ENCODE assay signal across 12 cellular contexts in the genomic region with DNA sequence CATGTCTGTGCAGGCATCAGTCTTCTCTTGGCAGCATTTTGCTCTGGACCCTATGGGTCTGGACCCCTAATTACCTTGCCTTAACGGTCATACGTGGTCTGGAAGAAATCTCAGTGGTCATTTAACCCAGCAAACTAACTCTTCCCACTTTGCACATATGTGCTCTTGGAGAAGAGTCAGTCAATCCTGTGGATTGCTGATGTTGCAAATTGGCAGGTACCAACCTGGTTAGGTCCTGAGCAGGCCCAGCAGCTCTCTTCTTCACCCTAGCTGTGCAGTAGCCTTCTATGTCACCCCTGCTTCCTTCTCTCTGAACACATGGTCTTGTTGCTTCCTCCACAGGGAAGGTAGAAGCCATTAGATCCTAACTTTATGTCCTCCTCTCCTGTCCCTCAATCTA. TPM values are rescaled to one million over a fixed set of nuclear protein-coding genes. Genes with fewer than 3 reads are reported as not detected.
DNase-seq lines count a peak whose midpoint lies in the region; ATAC-seq and TF ChIP-seq lines count a peak whose summit lies in the region.
"Had no signal": no experiment of that assay in that cellular context is flagged by ENCODE, and none has a peak within 500 bp of the region (broad histone marks: within the 10 kb centered on the region; RNA-seq: fewer than 3 reads in every experiment).

No MANE protein-coding gene starts in this region.

- no peak for DNase-seq in activated CD8-positive, alpha-beta memory T cell treated with anti-CD3 and anti-CD28 coated beads, Interleukin-2, amount 10 ng/mL, durations not matched to agents 7 days and 5 days
- no peak for DNase-seq in activated CD8-positive, alpha-beta memory T cell treated with anti-CD3 and anti-CD28 coated beads for 24 hours
- DNase-seq in OCI-M1 (lab: John Stamatoyannopoulos, UW) (peak; percentile 41), epithelial cell of proximal tubule (ENCODE audit: low read depth) (no peak), smooth muscle cell (lab: John Stamatoyannopoulos, UW; ENCODE audit: unreplicated experiment) (no peak), omental fat pad (ENCODE audit: low spot score) (no peak), NCI-H1092 treated with DMSO at 0.1 percent for 48 hours (lab: John Stamatoyannopoulos, UW) (no peak)
- no peak for DNase-seq in stimulated activated CD8-positive, alpha-beta memory T cell treated with anti-CD3 and anti-CD28 coated beads, Interleukin-4, amount 100 ng/mL, for 48 hours
- DNase-seq: effector CD4-positive, alpha-beta T cell; left ventricle myocardium superior; NCI-H2171; stimulated activated CD4-positive, alpha-beta T cell treated with anti-CD3 and anti-CD28 coated beads, Interleukin-4, amount 100 ng/mL, for 4 hours had no signal

- peaks cover 26% of the 10 kb centered on the region for H3K4me1 Mint-ChIP-seq in activated CD8-positive, alpha-beta memory T cell treated with anti-CD3 and anti-CD28 coated beads, Interleukin-2, amount 10 ng/mL, durations not matched to agents 7 days and 5 days

- no peak overlapping the region for H3K9ac ChIP-seq in smooth muscle cell (ENCODE audit: low read depth)

- peaks cover 27% of the 10 kb centered on the region for H3K79me2 ChIP-seq in smooth muscle cell (ENCODE audit: low read depth)

- no peaks in the 10 kb centered on the region for H3K27me3 ChIP-seq in smooth muscle cell (ENCODE audit: low read depth)

- H2AFZ ChIP-seq in smooth muscle cell (ENCODE audit: low read depth): no peak overlapping the region

- H3K27ac ChIP-seq in smooth muscle cell (ENCODE audit: low read depth): no peak overlapping the region

- H3K9me3 ChIP-seq in smooth muscle cell (replicated peaks; ENCODE audit: low read depth): no peaks in the 10 kb centered on the region

- peaks cover 11% of the 10 kb centered on the region for H3K4me1 ChIP-seq in smooth muscle cell (ENCODE audit: low read depth)

- CTCF ChIA-PET in activated CD8-positive, alpha-beta memory T cell treated with anti-CD3 and anti-CD28 coated beads, Interleukin-2, amount 10 ng/mL, durations not matched to agents 7 days and 5 days (lab: Charles Lee): interaction anchor here (1.0 to 1.8 kb wide), 3 partner anchors 11 to 121 kb away, joined by 3 to 9 read pairs (median 3); no protein-coding TSS in a partner anchor

- no peak for ATAC-seq in activated CD8-positive, alpha-beta memory T cell treated with anti-CD3 and anti-CD28 coated beads, Interleukin-2, amount 10 ng/mL, durations not matched to agents 7 days and 5 days
- no peak for ATAC-seq in omental fat pad (ENCODE audit: low FRiP score)
- ATAC-seq: left ventricle myocardium superior had no signal

- H3K4me3 Mint-ChIP-seq in activated CD8-positive, alpha-beta memory T cell treated with anti-CD3 and anti-CD28 coated beads, Interleukin-2, amount 10 ng/mL, durations not matched to agents 7 days and 5 days: peak overlapping the region; percentile 88

- H3K27me3 Mint-ChIP-seq in activated CD8-positive, alpha-beta memory T cell treated with anti-CD3 and anti-CD28 coated beads, Interleukin-2, amount 10 ng/mL, durations not matched to agents 7 days and 5 days: no peaks in the 10 kb centered on the region

- no peak for TF ChIP-seq CTCF in epithelial cell of proximal tubule (conservative IDR thresholded peaks at IDR 0.05; ENCODE audit: low read depth, low read length)
- no peak for TF ChIP-seq CTCF in smooth muscle cell (IDR thresholded peaks at IDR 0.05; ENCODE audit: borderline replicate concordance, insufficient read depth, poor library complexity, severe bottlenecking)
- TF ChIP-seq CTCF in omental fat pad (IDR thresholded peaks at IDR 0.05): no peak

- peaks cover 7% of the 10 kb centered on the region for H3K36me3 ChIP-seq in smooth muscle cell (ENCODE audit: low read depth)

- 93% methylated on average over 2 of the region's 2 CpGs for WGBS in smooth muscle cell (ENCODE audit: low lambda C conversion rate)

- H3K36me3 Mint-ChIP-seq in activated CD8-positive, alpha-beta memory T cell treated with anti-CD3 and anti-CD28 coated beads, Interleukin-2, amount 10 ng/mL, durations not matched to agents 7 days and 5 days: peaks cover 36% of the 10 kb centered on the region

- no peaks in the 10 kb centered on the region for H3F3A ChIP-seq in smooth muscle cell (ENCODE audit: low read depth)

- peak overlapping the region; percentile 38 for H3K27ac Mint-ChIP-seq in activated CD8-positive, alpha-beta memory T cell treated with anti-CD3 and anti-CD28 coated beads, Interleukin-2, amount 10 ng/mL, durations not matched to agents 7 days and 5 days

- peak overlapping the region; percentile 95 for H3K4me3 ChIP-seq in epithelial cell of proximal tubule (ENCODE audit: low read depth, low read length)
- H3K4me3 ChIP-seq in smooth muscle cell: peak overlapping the region; percentile 86

- peak overlapping the region; percentile 93 for H3K4me2 ChIP-seq in smooth muscle cell

- peaks cover 3% of the 10 kb centered on the region for H4K20me1 ChIP-seq in smooth muscle cell (ENCODE audit: low read depth)

- no peaks in the 10 kb centered on the region for H3K9me3 Mint-ChIP-seq in activated CD8-positive, alpha-beta memory T cell treated with anti-CD3 and anti-CD28 coated beads, Interleukin-2, amount 10 ng/mL, durations not matched to agents 7 days and 5 days (ENCODE audit: low read depth)

RNA-seq across cellular contexts. Expression of a gene that starts 1.6 kb away (rescaled TPM):
- 10 to 100 TPM; 28.2 to 35.6 TPM for total RNA-seq in activated CD8-positive, alpha-beta memory T cell treated with anti-CD3 and anti-CD28 coated beads, Interleukin-2, amount 10 ng/mL, durations not matched to agents 7 days and 5 days
- total RNA-seq in epithelial cell of proximal tubule: 13.8 and 20.6 TPM in 2 replicates
- total RNA-seq in smooth muscle cell: 16.0 and 26.0 TPM in 2 replicates
- polyA plus RNA-seq in smooth muscle cell: 9.7 and 13.2 TPM in 2 replicates
- 10 to 100 TPM; 12.2 to 13.7 (median 13.4) TPM for total RNA-seq in omental fat pad

RNA-seq across cellular contexts. Expression of a gene that starts 44.4 kb away (rescaled TPM):
- total RNA-seq in activated CD8-positive, alpha-beta memory T cell treated with anti-CD3 and anti-CD28 coated beads, Interleukin-2, amount 10 ng/mL, durations not matched to agents 7 days and 5 days: 10 to 100 TPM; 28.8 to 46.6 TPM
- total RNA-seq in epithelial cell of proximal tubule (57.7 and 358 TPM in 2 replicates), smooth muscle cell (16.8 and 20.6 TPM in 2 replicates), omental fat pad (100 to 1,000 TPM in 1 of 4 donors, 10 to 100 TPM in 3; 68.4 to 129 (median 84.4) TPM)
- 29.3 and 34.1 TPM in 2 replicates for polyA plus RNA-seq in smooth muscle cell
